In the genomic region with DNA sequence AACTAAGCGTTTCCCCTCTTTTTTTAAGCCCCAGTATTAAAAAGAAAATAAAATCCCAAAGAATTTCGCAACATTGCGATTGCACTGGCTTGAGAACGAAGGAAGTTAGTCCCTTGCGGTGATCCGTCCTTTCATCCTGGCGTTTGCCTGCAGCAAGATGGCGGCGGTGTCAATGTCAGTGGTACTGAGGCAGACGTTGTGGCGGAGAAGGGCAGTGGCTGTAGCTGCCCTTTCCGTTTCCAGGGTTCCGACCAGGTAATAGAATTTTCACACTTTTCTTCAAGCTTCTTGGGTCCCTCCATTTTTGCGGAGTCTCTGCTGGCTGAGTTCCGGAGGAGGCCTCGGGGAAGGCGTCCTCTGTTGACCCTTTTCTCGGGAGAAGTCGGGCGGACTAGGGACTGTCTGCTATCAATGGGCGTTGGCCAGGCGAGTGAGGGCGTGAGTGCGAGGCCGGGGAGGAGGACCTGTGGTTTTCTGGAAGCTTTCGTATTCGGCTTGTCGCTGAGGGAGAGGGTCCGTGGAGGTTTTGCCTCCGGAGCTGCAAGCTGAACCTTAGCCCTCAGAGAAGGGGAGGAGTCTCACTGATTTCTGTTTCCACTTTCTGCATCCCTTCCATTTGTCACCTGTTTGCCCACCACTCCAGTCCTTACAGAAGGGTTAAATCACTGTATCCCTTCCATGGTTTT, we compare ENCODE assay signal across 8 cellular contexts. TPM values are rescaled to one million over a fixed set of nuclear protein-coding genes. Genes with fewer than 3 reads are reported as not detected.
DNase-seq lines count a peak whose midpoint lies in the region; ATAC-seq and TF ChIP-seq lines count a peak whose summit lies in the region.

A gene (plus strand): TSS at position 134 of the 686 bp plus-strand sequence. CDS start 24 bp downstream, at position 158.

- peak; percentile 92 for ATAC-seq in GM21381 (IDR thresholded peaks at IDR 0.05; ENCODE audit: unreplicated experiment)

- H3F3A ChIP-seq in OCI-LY1 (ENCODE audit: insufficient read depth, low read length) = no peaks in the 10 kb centered on the region

- H3K9ac ChIP-seq in OCI-LY1 (ENCODE audit: low read length) = peak within 1 kb of the TSS; percentile 93

- H4K20me1 ChIP-seq in OCI-LY1 (ENCODE audit: insufficient read depth, low read length) = no peaks in the 10 kb centered on the region

- peaks cover 32% of the 10 kb centered on the region for H3K79me2 ChIP-seq in OCI-LY1 (ENCODE audit: insufficient read depth, low read length)

- H3K4me3 ChIP-seq in OCI-LY1 (ENCODE audit: low read depth, low read length, poor library complexity, severe bottlenecking) (peak within 1 kb of the TSS; percentile 92), epithelial cell of esophagus (ENCODE audit: low read length) (peak within 1 kb of the TSS; percentile 90), mononuclear cell (ENCODE audit: low read length) (peak within 1 kb of the TSS; percentile 91)

- H3K4me2 ChIP-seq in OCI-LY1 (ENCODE audit: low read length) = peak within 1 kb of the TSS; percentile 92

- peak within 1 kb of the TSS; percentile 99 for H2AFZ ChIP-seq in OCI-LY1 (ENCODE audit: low read length)

- H3K27me3 ChIP-seq in OCI-LY1 (ENCODE audit: insufficient read depth, low read length) = no peaks in the 10 kb centered on the region
- H3K27me3 ChIP-seq in mononuclear cell (ENCODE audit: insufficient read depth, low read length) = peaks cover 12% of the 10 kb centered on the region

- no peaks in the 10 kb centered on the region; the same call in 1 of the 2 replicates for H3K36me3 ChIP-seq in OCI-LY1 (ENCODE audit: insufficient read depth, low read length)

- TF ChIP-seq CTCF in OCI-LY1 (IDR thresholded peaks at IDR 0.05; ENCODE audit: low read length) (no peak), epithelial cell of esophagus (IDR thresholded peaks at IDR 0.05; ENCODE audit: insufficient read depth, low read depth, low read length, missing control alignments) (no peak)

- H3K9me3 ChIP-seq in OCI-LY1 (ENCODE audit: low read length) (peaks cover 5% of the 10 kb centered on the region), mononuclear cell (ENCODE audit: low read depth, low read length) (peaks cover 5% of the 10 kb centered on the region)

- DNase-seq in COR-L47 (lab: John Stamatoyannopoulos, UW) = peak; percentile 70
- peak in 75 of 76 experiments; percentile 28 to 92 (median 76) for DNase-seq in HUDEP-2 (lab: John Stamatoyannopoulos, UW; ENCODE audit: unreplicated experiment in 76 of 76)
- DNase-seq in activated T-cell treated with anti-CD3 and anti-CD28 coated beads for 1 hour (ENCODE audit: low read depth) = peak; percentile 62
- DNase-seq in epithelial cell of esophagus (ENCODE audit: low read depth) = peak; percentile 95
- peak; percentile 46 to 58 for DNase-seq in stimulated activated CD8-positive, alpha-beta memory T cell treated with anti-CD3 and anti-CD28 coated beads, Interleukin-4, amount 100 ng/mL, for 1 hour (ENCODE audit: low read depth in 2 of 2, low spot score in 1 of 2)

- H3K27ac ChIP-seq in OCI-LY1 (ENCODE audit: low read depth, low read length, poor library complexity, severe bottlenecking) = peak within 1 kb of the TSS; percentile 69

- H3K4me1 ChIP-seq in OCI-LY1 (ENCODE audit: insufficient read depth, low read length, severe bottlenecking) = peaks cover 22% of the 10 kb centered on the region
- H3K4me1 ChIP-seq in mononuclear cell (ENCODE audit: insufficient read depth, low read length) = peaks cover 13% of the 10 kb centered on the region

- no peaks in the 10 kb centered on the region for H3K9me2 ChIP-seq in OCI-LY1 (ENCODE audit: low read depth, low read length)

RNA-seq across cellular contexts. Expression of the gene that starts here (rescaled TPM):
- total RNA-seq in mononuclear cell = 28.7 TPM

Comparison
In these comparisons a context has a peak if more than half of its experiments do, and no peak if none do; other contexts are left out.
1. Peak in every context shown above with its lines: DNase-seq, ATAC-seq, H3K4me3 ChIP-seq and H3K27ac ChIP-seq.